35 cellular contexts compared by ENCODE assay signal in the genomic region with DNA sequence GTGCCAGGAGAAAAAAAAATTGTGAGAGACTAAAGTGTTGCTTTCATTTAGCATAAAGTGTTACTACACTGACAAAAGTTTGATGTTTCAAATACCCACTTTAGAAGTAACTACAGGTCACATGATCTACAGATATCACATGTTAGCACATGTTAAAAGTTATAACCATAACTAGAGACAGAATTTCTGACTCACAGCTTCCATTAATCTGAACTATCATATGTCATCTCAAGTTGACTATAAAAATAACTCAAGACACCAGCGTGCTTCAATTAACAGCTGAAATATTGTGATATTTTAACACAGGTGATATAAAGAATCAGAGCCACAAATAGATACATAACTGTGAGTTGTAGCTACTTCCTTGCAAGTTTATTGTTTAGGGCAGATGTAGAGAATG.
"Had no signal": no experiment of that assay in that cellular context is flagged by ENCODE, and none has a peak within 500 bp of the region (broad histone marks: within the 10 kb centered on the region; RNA-seq: fewer than 3 reads in every experiment).

No MANE protein-coding gene starts in this region.

- H3K9me3 ChIP-seq: ascending aorta, body of pancreas, breast epithelium had no signal

- H3K4me3 Mint-ChIP-seq: activated CD4-positive, alpha-beta T cell treated with anti-CD3 and anti-CD28 coated beads, Interleukin-2, amount 10 ng/mL, durations not matched to agents 24 days and 14 days; activated CD8-positive, alpha-beta T cell treated with anti-CD3 and anti-CD28 coated beads for 36 hours; activated naive CD4-positive, alpha-beta T cell treated with anti-CD3 and anti-CD28 coated beads, Interleukin-2, amount 50 U/mL, for 24 hours; activated naive CD8-positive, alpha-beta T cell treated with anti-CD3 and anti-CD28 coated beads, Interleukin-2, amount 10 ng/mL, durations not matched to agents 7 days and 5 days; activated T-cell treated with anti-CD3 and anti-CD28 coated beads, Interleukin-2, amount 50 U/mL, for 72 hours; activated T-helper 17 cell treated with anti-CD3 and anti-CD28 coated beads, Interleukin-2, amount 50 U/mL, for 72 hours; IgD-negative memory B cell had no signal

- H3K4me1 Mint-ChIP-seq: activated CD4-positive, alpha-beta T cell treated with anti-CD3 and anti-CD28 coated beads, Interleukin-2, amount 10 ng/mL, durations not matched to agents 24 days and 14 days; activated naive CD4-positive, alpha-beta T cell treated with anti-CD3 and anti-CD28 coated beads, Interleukin-2, amount 50 U/mL, for 24 hours; activated naive CD8-positive, alpha-beta T cell treated with anti-CD3 and anti-CD28 coated beads, Interleukin-2, amount 10 ng/mL, durations not matched to agents 7 days and 5 days; activated T-helper 17 cell treated with anti-CD3 and anti-CD28 coated beads, Interleukin-2, amount 50 U/mL, for 72 hours; IgD-negative memory B cell had no signal

- DNase-seq: activated CD4-positive, alpha-beta T cell treated with anti-CD3 and anti-CD28 coated beads, Interleukin-2, amount 10 ng/mL, durations not matched to agents 24 days and 14 days; activated CD4-positive, alpha-beta T cell treated with anti-CD3 and anti-CD28 coated beads, Interleukin-2, amount 50 U/mL, for 4 hours; activated CD8-positive, alpha-beta T cell treated with anti-CD3 and anti-CD28 coated beads for 36 hours; activated gamma-delta T cell; activated naive CD4-positive, alpha-beta T cell treated with Interleukin-2 at 50 U/mL for 16 hours; activated naive CD8-positive, alpha-beta T cell treated with anti-CD3 and anti-CD28 coated beads, Interleukin-2, amount 10 ng/mL, durations not matched to agents 7 days and 5 days; activated T-cell treated with anti-CD3 and anti-CD28 coated beads, Interleukin-2, amount 50 U/mL, for 1 hour; activated T-cell treated with anti-CD3 and anti-CD28 coated beads, Interleukin-2, amount 50 U/mL, for 72 hours; amygdala; body of pancreas; caudate nucleus; Kasumi-1; KG1; MM.1S; MV-4-11; NCI-H1092; NCI-H1436 treated with DMSO at 0.1 percent for 48 hours; NCI-H1694 treated with DMSO at 0.1 percent for 48 hours; NCI-H2029; NCI-H2171; NCI-H510A; NCI-H526; NCI-H748 treated with DMSO at 0.1 percent for 48 hours; NK-92 treated with Interleukin-12 subunit alpha and Interleukin-12 subunit beta, amount 100 ng/mL, for 24 hours; PC-9; Right ventricle myocardium superior; SW 1271; T1000 had no signal

- H3K4me3 ChIP-seq: ascending aorta, body of pancreas, breast epithelium, PC-9 had no signal

- H3K36me3 ChIP-seq: ascending aorta, breast epithelium had no signal

- H3K27ac Mint-ChIP-seq: activated CD4-positive, alpha-beta T cell treated with anti-CD3 and anti-CD28 coated beads, Interleukin-2, amount 10 ng/mL, durations not matched to agents 24 days and 14 days; activated CD8-positive, alpha-beta T cell treated with anti-CD3 and anti-CD28 coated beads for 36 hours; activated naive CD4-positive, alpha-beta T cell treated with anti-CD3 and anti-CD28 coated beads, Interleukin-2, amount 50 U/mL, for 24 hours; activated naive CD8-positive, alpha-beta T cell treated with anti-CD3 and anti-CD28 coated beads, Interleukin-2, amount 10 ng/mL, durations not matched to agents 7 days and 5 days; activated T-cell treated with anti-CD3 and anti-CD28 coated beads, Interleukin-2, amount 50 U/mL, for 72 hours; activated T-helper 17 cell treated with anti-CD3 and anti-CD28 coated beads, Interleukin-2, amount 50 U/mL, for 72 hours; IgD-negative memory B cell had no signal

- H3K27me3 ChIP-seq: ascending aorta, body of pancreas, breast epithelium had no signal

- H3K36me3 Mint-ChIP-seq: activated naive CD4-positive, alpha-beta T cell treated with anti-CD3 and anti-CD28 coated beads, Interleukin-2, amount 50 U/mL, for 24 hours; activated naive CD8-positive, alpha-beta T cell treated with anti-CD3 and anti-CD28 coated beads, Interleukin-2, amount 10 ng/mL, durations not matched to agents 7 days and 5 days; IgD-negative memory B cell had no signal

- H3K27me3 Mint-ChIP-seq: activated CD4-positive, alpha-beta T cell treated with anti-CD3 and anti-CD28 coated beads, Interleukin-2, amount 10 ng/mL, durations not matched to agents 24 days and 14 days; activated CD8-positive, alpha-beta T cell treated with anti-CD3 and anti-CD28 coated beads for 36 hours; activated naive CD4-positive, alpha-beta T cell treated with anti-CD3 and anti-CD28 coated beads, Interleukin-2, amount 50 U/mL, for 24 hours; activated naive CD8-positive, alpha-beta T cell treated with anti-CD3 and anti-CD28 coated beads, Interleukin-2, amount 10 ng/mL, durations not matched to agents 7 days and 5 days; activated T-helper 17 cell treated with anti-CD3 and anti-CD28 coated beads, Interleukin-2, amount 50 U/mL, for 72 hours; IgD-negative memory B cell had no signal

- H3K9me3 Mint-ChIP-seq: activated CD4-positive, alpha-beta T cell treated with anti-CD3 and anti-CD28 coated beads, Interleukin-2, amount 10 ng/mL, durations not matched to agents 24 days and 14 days; activated CD8-positive, alpha-beta T cell treated with anti-CD3 and anti-CD28 coated beads for 36 hours; activated naive CD4-positive, alpha-beta T cell treated with anti-CD3 and anti-CD28 coated beads, Interleukin-2, amount 50 U/mL, for 24 hours; activated naive CD8-positive, alpha-beta T cell treated with anti-CD3 and anti-CD28 coated beads, Interleukin-2, amount 10 ng/mL, durations not matched to agents 7 days and 5 days had no signal

- FAIRE-seq: RCC 7860, TTC549 had no signal

- H3K27ac ChIP-seq: ascending aorta, body of pancreas, breast epithelium, PC-9 had no signal

- H3K4me2 ChIP-seq: PC-9 had no signal

- ATAC-seq: activated CD8-positive, alpha-beta T cell treated with anti-CD3 and anti-CD28 coated beads for 36 hours; activated T-cell treated with anti-CD3 and anti-CD28 coated beads, Interleukin-2, amount 50 U/mL, for 72 hours; activated T-helper 17 cell treated with anti-CD3 and anti-CD28 coated beads, Interleukin-2, amount 50 U/mL, for 72 hours; body of pancreas had no signal

- H3K4me1 ChIP-seq: ascending aorta, body of pancreas, breast epithelium had no signal

- H2AFZ ChIP-seq: PC-9 had no signal
